1 cellular context compared by ENCODE assay signal in genomic region chr17:50444841-50445715, GRCh38.
A peak's percentile ranks its signal among the peaks of the same experiment; 100 is the strongest.
TF ChIP-seq lines count a peak whose summit lies in the region.

No MANE protein-coding gene starts in this region.

TF ChIP-seq in HepG2, 621 proteins besides CTCF, POLR2A, EP300 and RAD21:
- TF ChIP-seq SNAPC5 (CRISPR knock-in tag; IDR thresholded peaks at IDR 0.05; ENCODE audit: borderline replicate concordance) (no peak), PCBP2 (optimal IDR thresholded peaks at IDR 0.05; ENCODE audit: low read depth, low read length, poor library complexity, severe bottlenecking) (no peak), ZNF121 (CRISPR knock-in tag; IDR thresholded peaks at IDR 0.05) (peak; percentile 49; the same call in 1 of the 2 replicates), MTA3 (CRISPR knock-in tag; IDR thresholded peaks at IDR 0.05) (no peak), ZNF720 (CRISPR knock-in tag; IDR thresholded peaks at IDR 0.05) (no peak)
